In the genomic region with DNA sequence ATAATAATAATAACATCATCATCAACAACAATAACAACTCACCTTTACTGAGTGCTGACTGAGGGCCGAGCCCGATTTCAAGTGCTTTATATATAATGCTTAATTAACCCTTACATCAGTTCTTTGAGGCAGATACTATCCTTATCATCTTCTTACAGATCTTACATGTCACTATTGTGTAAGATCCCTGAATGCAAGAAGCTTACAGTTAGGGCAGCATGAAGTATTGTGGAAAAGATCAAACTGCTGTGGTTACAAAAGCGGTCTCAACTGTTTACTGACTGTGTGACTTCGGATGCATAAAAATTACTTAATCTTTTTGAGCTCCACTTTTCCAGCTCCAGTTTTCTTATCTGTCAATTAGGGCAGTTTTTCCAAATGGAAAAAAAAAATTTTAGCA, we compare ENCODE assay signal across 10 cellular contexts. TPM values are rescaled to one million over a fixed set of nuclear protein-coding genes. Genes with fewer than 3 reads are reported as not detected.
DNase-seq lines count a peak whose midpoint lies in the region; ATAC-seq, FAIRE-seq and TF ChIP-seq lines count a peak whose summit lies in the region.
"Had no signal": no experiment of that assay in that cellular context is flagged by ENCODE, and none has a peak within 500 bp of the region (broad histone marks: within the 10 kb centered on the region; RNA-seq: fewer than 3 reads in every experiment).

No MANE protein-coding gene starts in this region.

- no peak overlapping the region for H3K27ac ChIP-seq in HepG2 (ENCODE audit: extremely low read length, insufficient read depth, low read length)
- H3K27ac ChIP-seq in right lobe of liver: no peak overlapping the region
- no peak overlapping the region for H3K27ac ChIP-seq in astrocyte (ENCODE audit: low read depth, low read length)

- DNase-seq in HepG2 (ENCODE audit: low spot score) (no peak), right lobe of liver (no peak), astrocyte (ENCODE audit: low read depth) (no peak), mesothelial cell of epicardium (ENCODE audit: low spot score in 2 of 2, unreplicated experiment in 2 of 2) (no peak), A172 (ENCODE audit: low spot score) (no peak), NCI-H187 (lab: John Stamatoyannopoulos, UW) (no peak)
- DNase-seq in effector CD8-positive, alpha-beta T cell (lab: John Stamatoyannopoulos, UW): no peak
- DNase-seq in activated CD4-positive, alpha-beta T cell treated with anti-CD3 and anti-CD28 coated beads, Interleukin-2, amount 50 U/mL, for 4 hours: no peak
- DNase-seq: activated CD4-positive, CD25-positive, alpha-beta regulatory T cell; NCI-H2171 had no signal

- H3K27me3 Mint-ChIP-seq in astrocyte (ENCODE audit: low read depth, unreplicated experiment) (no peaks in the 10 kb centered on the region), mesothelial cell of epicardium (ENCODE audit: low read depth) (no peaks in the 10 kb centered on the region)

- H3K9me3 Mint-ChIP-seq in astrocyte (ENCODE audit: unreplicated experiment) (no peaks in the 10 kb centered on the region), mesothelial cell of epicardium (no peaks in the 10 kb centered on the region)

- H3K4me1 Mint-ChIP-seq in astrocyte (ENCODE audit: low read depth, unreplicated experiment) (peaks cover 43% of the 10 kb centered on the region), mesothelial cell of epicardium (peaks cover 32% of the 10 kb centered on the region)

- TF ChIP-seq POLR2A in HepG2 (IDR thresholded peaks at IDR 0.05; ENCODE audit: insufficient read depth in 1 of 2, low read depth in 2 of 2, low read length in 2 of 2): no peak
- no peak for TF ChIP-seq POLR2A in right lobe of liver (IDR thresholded peaks at IDR 0.05)

- peaks cover 26 to 56% of the 10 kb centered on the region in 2 experiments for H3K36me3 ChIP-seq in HepG2 (replicated peaks in 1 of 2; ENCODE audit: control insufficient read depth in 1 of 2, insufficient read depth in 2 of 2, low read length in 2 of 2)
- peaks cover 0 to 3% (median 0%) of the 10 kb centered on the region in 4 donors for H3K36me3 ChIP-seq in right lobe of liver
- peaks cover 8% of the 10 kb centered on the region for H3K36me3 ChIP-seq in astrocyte (ENCODE audit: insufficient read depth, low read length)

- no peaks in the 10 kb centered on the region; a peak in 1 of 5 replicates for H3K27me3 ChIP-seq in HepG2 (ENCODE audit: control insufficient read depth in 1 of 2, insufficient read depth in 2 of 2, low read length in 2 of 2)
- H3K27me3 ChIP-seq in right lobe of liver: no peaks in the 10 kb centered on the region
- H3K27me3 ChIP-seq in astrocyte (ENCODE audit: insufficient read depth, low read length): no peaks in the 10 kb centered on the region

- TF ChIP-seq EP300 in HepG2 (IDR thresholded peaks at IDR 0.05; ENCODE audit: low read depth in 2 of 2, low read length in 2 of 2) (no peak), HepG2 (CRISPR knock-in tag; IDR thresholded peaks at IDR 0.05; ENCODE audit: borderline replicate concordance) (no peak)

- POLR2A ChIA-PET in HepG2 (lab: Yijun Ruan, JAX): interaction anchor here (1.6 to 4.5 kb wide), 2 partner anchors 8 to 21 kb away, joined by 7 to 55 read pairs; a partner anchor contains a TSS

- H4K20me1 ChIP-seq in HepG2 (ENCODE audit: insufficient read depth, low read length) (no peaks in the 10 kb centered on the region), astrocyte (ENCODE audit: insufficient read depth, low read length) (peaks cover 32% of the 10 kb centered on the region)

- H3K27ac Mint-ChIP-seq in astrocyte (ENCODE audit: unreplicated experiment): no peak overlapping the region
- peak overlapping the region; percentile 21 for H3K27ac Mint-ChIP-seq in mesothelial cell of epicardium

- FAIRE-seq in HepG2 (lab: Jason Lieb, UNC): no peak
- FAIRE-seq in astrocyte (lab: Jason Lieb, UNC): no peak

- no peak for TF ChIP-seq CTCF in HepG2 (CRISPR knock-in tag; IDR thresholded peaks at IDR 0.05)
- TF ChIP-seq CTCF in right lobe of liver (IDR thresholded peaks at IDR 0.05): no peak
- TF ChIP-seq CTCF in astrocyte (IDR thresholded peaks at IDR 0.05; ENCODE audit: insufficient read depth, low read depth, low read length): no peak
- TF ChIP-seq CTCF in mesothelial cell of epicardium (IDR thresholded peaks at IDR 0.05; ENCODE audit: unreplicated experiment): no peak

- ATAC-seq in HepG2 (no peak), right lobe of liver (no peak)

- H3K9me3 ChIP-seq in HepG2 (ENCODE audit: low read length) (no peaks in the 10 kb centered on the region), right lobe of liver (no peaks in the 10 kb centered on the region), astrocyte (ENCODE audit: insufficient read depth, low read depth, low read length) (no peaks in the 10 kb centered on the region)

- H3K4me2 ChIP-seq in HepG2 (ENCODE audit: low read depth, low read length): no peak overlapping the region
- H3K4me2 ChIP-seq in astrocyte (ENCODE audit: low read length): peak overlapping the region; percentile 22

- H3K4me3 ChIP-seq in HepG2 (replicated peaks in 1 of 3; ENCODE audit: insufficient read depth in 1 of 3, low read depth in 2 of 3, low read length in 3 of 3) (no peak overlapping the region), right lobe of liver (no peak overlapping the region), astrocyte (ENCODE audit: insufficient read depth, low read depth, low read length) (no peak overlapping the region)

- CTCF ChIA-PET in HepG2 (lab: Yijun Ruan, JAX; ENCODE audit: low intra/inter-chr PET ratio, low total read pairs): no interaction called here

- intact Hi-C loops in HepG2 (cut with micrococcal nuclease; ENCODE audit: unreplicated experiment): no loop called here
- intact Hi-C loops in right lobe of liver (cut with DNase I): loop anchor here in 1 of 2 donors (10.0 kb wide), 1 partner anchor 206 kb away; a partner anchor contains a TSS

- H3K9ac ChIP-seq in HepG2 (ENCODE audit: insufficient read depth, low read depth, low read length) (no peak overlapping the region), astrocyte (ENCODE audit: low read length) (no peak overlapping the region)

- no TSS peak for BruUV-seq in HepG2 (replicated peaks; lab: Mats Ljungman, UMichigan)

- H3K4me1 ChIP-seq in HepG2 (ENCODE audit: insufficient read depth, low read length) (peaks cover 56% of the 10 kb centered on the region), right lobe of liver (no peaks in the 10 kb centered on the region), astrocyte (ENCODE audit: insufficient read depth, low read length) (peaks cover 20% of the 10 kb centered on the region)

- H2AFZ ChIP-seq in HepG2 (ENCODE audit: low read length): no peak overlapping the region
- no peak overlapping the region for H2AFZ ChIP-seq in astrocyte (ENCODE audit: low read depth, low read length)

- H3K36me3 Mint-ChIP-seq in astrocyte (ENCODE audit: low read depth, unreplicated experiment) (peaks cover 11% of the 10 kb centered on the region), mesothelial cell of epicardium (peaks cover 7% of the 10 kb centered on the region)

- WGBS in HepG2 (ENCODE audit: low lambda C conversion rate): 90% methylated on average over 4 of the region's 4 CpGs
- WGBS in right lobe of liver (ENCODE audit: insufficient coverage, low coverage, low lambda C conversion rate, missing lambda C conversion rate): 29% methylated on average over 4 of the region's 4 CpGs

- no peak overlapping the region for H3K4me3 Mint-ChIP-seq in astrocyte (ENCODE audit: unreplicated experiment)
- no peak overlapping the region for H3K4me3 Mint-ChIP-seq in mesothelial cell of epicardium

- TF ChIP-seq RAD21 in HepG2 (CRISPR knock-in tag; IDR thresholded peaks at IDR 0.05): no peak

- peaks cover 26% of the 10 kb centered on the region for H3K79me2 ChIP-seq in HepG2 (ENCODE audit: insufficient read depth, low read length)
- peaks cover 42% of the 10 kb centered on the region for H3K79me2 ChIP-seq in astrocyte (ENCODE audit: insufficient read depth, low read length)

- in situ Hi-C loops in HepG2 (cut with HindIII; ENCODE audit: extremely low pct_ligation_motif_present, low pct_unique_long_range_greater_than_20kb): no loop called here

RNA-seq across cellular contexts. Expression of a gene that starts 3.3 kb away (rescaled TPM):
- total RNA-seq in HepG2 (2016; rRNA removed; fragmentation: Illumina TruSeq; extraction: Trizol) (143 TPM in 2 replicates), right lobe of liver (10 to 100 TPM; 38.2 to 51.6 (median 43.3) TPM), astrocyte (348 and 413 TPM in 2 replicates), mesothelial cell of epicardium (211 to 222 TPM (median 211 TPM) in 3 replicates)
- total RNA-seq in HepG2 (2016; cell fraction: cytosol; rRNA removed; fragmentation: Illumina TruSeq; extraction: Trizol; ENCODE audit: low read depth): 24.4 TPM in 2 replicates
- total RNA-seq in HepG2 (2016; cell fraction: insoluble cytoplasmic fraction; rRNA removed; fragmentation: Illumina TruSeq; extraction: Trizol): 138 and 149 TPM in 2 replicates
- 70.2 and 74.6 TPM in 2 replicates for total RNA-seq in HepG2 (2016; cell fraction: membrane; rRNA removed; fragmentation: Illumina TruSeq; extraction: Trizol)
- 56.8 and 74.7 TPM in 2 replicates for total RNA-seq in HepG2 (2016; cell fraction: nucleus; rRNA removed; fragmentation: Illumina TruSeq; extraction: Trizol)
- polyA plus RNA-seq in HepG2 (2011; rRNA removed): 197 and 205 TPM in 2 replicates
- polyA plus RNA-seq in HepG2 (2011; cell fraction: cytosol; rRNA removed): 221 and 226 TPM in 2 replicates
- polyA plus RNA-seq in HepG2 (2011; cell fraction: nucleus; rRNA removed): 88.7 and 112 TPM in 2 replicates
- polyA plus RNA-seq in HepG2 (2012): 197 and 317 TPM in 2 replicates
- 29.4 and 32.0 TPM in 2 replicates for polyA plus RNA-seq in HepG2 (2016; cell fraction: cytosol; fragmentation: Illumina TruSeq; extraction: Trizol; ENCODE audit: low read depth)
- 166 and 198 TPM in 2 replicates for polyA plus RNA-seq in HepG2 (2016; cell fraction: insoluble cytoplasmic fraction; fragmentation: Illumina TruSeq; extraction: Trizol; ENCODE audit: low read depth)
- 66.7 and 68.9 TPM in 2 replicates for polyA plus RNA-seq in HepG2 (2016; cell fraction: membrane; fragmentation: Illumina TruSeq; extraction: Trizol; ENCODE audit: low read depth)
- polyA plus RNA-seq in HepG2 (2016; cell fraction: nucleus; fragmentation: Illumina TruSeq; extraction: Trizol; ENCODE audit: insufficient read depth, low read depth): 103 and 122 TPM in 2 replicates
- polyA minus RNA-seq in HepG2 (2011; rRNA and poly(A)+ RNA removed; ENCODE audit: low replicate concordance): 175 and 518 TPM in 2 replicates
- polyA minus RNA-seq in HepG2 (2011; cell fraction: cytosol; rRNA and poly(A)+ RNA removed): 239 and 287 TPM in 2 replicates
- 56.7 and 73.2 TPM in 2 replicates for polyA minus RNA-seq in HepG2 (2011; cell fraction: nucleus; rRNA and poly(A)+ RNA removed)
- total RNA-seq in A172 (2014; rRNA removed; shearing (Covaris generic)): 362 and 414 TPM in 2 replicates

RNA-seq across cellular contexts. Expression of a gene that starts 6.1 kb away (rescaled TPM):
- 0.11 TPM in 2 replicates for total RNA-seq in HepG2 (2016; rRNA removed; fragmentation: Illumina TruSeq; extraction: Trizol)
- total RNA-seq in HepG2 (2016; cell fraction: cytosol; rRNA removed; fragmentation: Illumina TruSeq; extraction: Trizol; ENCODE audit: low read depth): 0.09 and 0.20 TPM in 2 replicates
- 0.04 and 0.16 TPM in 2 replicates for total RNA-seq in HepG2 (2016; cell fraction: insoluble cytoplasmic fraction; rRNA removed; fragmentation: Illumina TruSeq; extraction: Trizol)
- total RNA-seq in HepG2 (2016; cell fraction: membrane; rRNA removed; fragmentation: Illumina TruSeq; extraction: Trizol): 0.14 and 0.19 TPM in 2 replicates
- not detected in 2 replicates for total RNA-seq in HepG2 (2016; cell fraction: nucleus; rRNA removed; fragmentation: Illumina TruSeq; extraction: Trizol)
- polyA plus RNA-seq in HepG2 (2011; rRNA removed): 0.04 and 0.05 TPM in 2 replicates
- polyA plus RNA-seq in HepG2 (2011; cell fraction: cytosol; rRNA removed): 0.01 and 0.06 TPM in 2 replicates
- polyA plus RNA-seq in HepG2 (2011; cell fraction: nucleus; rRNA removed): 0.05 and 0.11 TPM in 2 replicates
- not detected in 2 replicates for polyA plus RNA-seq in HepG2 (2012)
- polyA plus RNA-seq in HepG2 (2016; cell fraction: cytosol; fragmentation: Illumina TruSeq; extraction: Trizol; ENCODE audit: low read depth): 0.20 and 0.24 TPM in 2 replicates
- polyA plus RNA-seq in HepG2 (2016; cell fraction: insoluble cytoplasmic fraction; fragmentation: Illumina TruSeq; extraction: Trizol; ENCODE audit: low read depth): 0.10 and 0.17 TPM in 2 replicates
- 0.16 and 0.21 TPM in 2 replicates for polyA plus RNA-seq in HepG2 (2016; cell fraction: membrane; fragmentation: Illumina TruSeq; extraction: Trizol; ENCODE audit: low read depth)
- 0.11 TPM in 2 replicates for polyA plus RNA-seq in HepG2 (2016; cell fraction: nucleus; fragmentation: Illumina TruSeq; extraction: Trizol; ENCODE audit: insufficient read depth, low read depth)
- polyA minus RNA-seq in HepG2 (2011; rRNA and poly(A)+ RNA removed; ENCODE audit: low replicate concordance): 0.04 and 0.05 TPM in 2 replicates
- polyA minus RNA-seq in HepG2 (2011; cell fraction: cytosol; rRNA and poly(A)+ RNA removed): not detected in 2 replicates
- polyA minus RNA-seq in HepG2 (2011; cell fraction: nucleus; rRNA and poly(A)+ RNA removed): not detected in 2 replicates
- 1 to 10 TPM in 2 of 6 experiments, under 1 TPM in 4; 0.09 to 3.3 (median 0.64) TPM for total RNA-seq in right lobe of liver
- total RNA-seq in astrocyte: 1.3 and 2.3 TPM in 2 replicates
- total RNA-seq in mesothelial cell of epicardium: 7.6 to 8.7 TPM (median 8.7 TPM) in 3 replicates
- 0.05 TPM in 1 of 2 replicates, not detected in the other for total RNA-seq in A172 (2014; rRNA removed; shearing (Covaris generic))

RNA-seq across cellular contexts. Expression of a gene that starts 12.3 kb away (rescaled TPM):
- total RNA-seq in HepG2 (2016; rRNA removed; fragmentation: Illumina TruSeq; extraction: Trizol) (38.1 and 40.2 TPM in 2 replicates), right lobe of liver (10 to 100 TPM; 14.1 to 23.3 (median 18.1) TPM), astrocyte (60.5 and 72.8 TPM in 2 replicates), mesothelial cell of epicardium (5.6 to 6.3 TPM (median 5.9 TPM) in 3 replicates)
- 15.0 and 17.1 TPM in 2 replicates for total RNA-seq in HepG2 (2016; cell fraction: cytosol; rRNA removed; fragmentation: Illumina TruSeq; extraction: Trizol; ENCODE audit: low read depth)
- total RNA-seq in HepG2 (2016; cell fraction: insoluble cytoplasmic fraction; rRNA removed; fragmentation: Illumina TruSeq; extraction: Trizol): 40.0 and 42.7 TPM in 2 replicates
- total RNA-seq in HepG2 (2016; cell fraction: membrane; rRNA removed; fragmentation: Illumina TruSeq; extraction: Trizol): 17.3 and 20.7 TPM in 2 replicates
- total RNA-seq in HepG2 (2016; cell fraction: nucleus; rRNA removed; fragmentation: Illumina TruSeq; extraction: Trizol): 20.1 and 24.5 TPM in 2 replicates
- 28.9 and 33.5 TPM in 2 replicates for polyA plus RNA-seq in HepG2 (2011; rRNA removed)
- 41.0 and 41.7 TPM in 2 replicates for polyA plus RNA-seq in HepG2 (2011; cell fraction: cytosol; rRNA removed)
- 39.4 and 53.8 TPM in 2 replicates for polyA plus RNA-seq in HepG2 (2011; cell fraction: nucleus; rRNA removed)
- polyA plus RNA-seq in HepG2 (2012): 15.3 and 21.4 TPM in 2 replicates
- polyA plus RNA-seq in HepG2 (2016; cell fraction: cytosol; fragmentation: Illumina TruSeq; extraction: Trizol; ENCODE audit: low read depth): 8.4 and 11.2 TPM in 2 replicates
- polyA plus RNA-seq in HepG2 (2016; cell fraction: insoluble cytoplasmic fraction; fragmentation: Illumina TruSeq; extraction: Trizol; ENCODE audit: low read depth): 41.9 and 42.2 TPM in 2 replicates
- 15.1 and 18.7 TPM in 2 replicates for polyA plus RNA-seq in HepG2 (2016; cell fraction: membrane; fragmentation: Illumina TruSeq; extraction: Trizol; ENCODE audit: low read depth)
- 35.2 and 38.8 TPM in 2 replicates for polyA plus RNA-seq in HepG2 (2016; cell fraction: nucleus; fragmentation: Illumina TruSeq; extraction: Trizol; ENCODE audit: insufficient read depth, low read depth)
- polyA minus RNA-seq in HepG2 (2011; rRNA and poly(A)+ RNA removed; ENCODE audit: low replicate concordance): 35.6 and 37.0 TPM in 2 replicates
- 6.3 and 8.2 TPM in 2 replicates for polyA minus RNA-seq in HepG2 (2011; cell fraction: cytosol; rRNA and poly(A)+ RNA removed)
- polyA minus RNA-seq in HepG2 (2011; cell fraction: nucleus; rRNA and poly(A)+ RNA removed): 12.6 and 20.0 TPM in 2 replicates
- 79.5 and 84.2 TPM in 2 replicates for total RNA-seq in A172 (2014; rRNA removed; shearing (Covaris generic))

RNA-seq across cellular contexts. Expression of a gene that starts 20.7 kb away (rescaled TPM):
- total RNA-seq in HepG2 (2016; rRNA removed; fragmentation: Illumina TruSeq; extraction: Trizol): 1,585 and 1,854 TPM in 2 replicates
- 2,474 and 2,700 TPM in 2 replicates for total RNA-seq in HepG2 (2016; cell fraction: cytosol; rRNA removed; fragmentation: Illumina TruSeq; extraction: Trizol; ENCODE audit: low read depth)
- 1,612 and 2,027 TPM in 2 replicates for total RNA-seq in HepG2 (2016; cell fraction: insoluble cytoplasmic fraction; rRNA removed; fragmentation: Illumina TruSeq; extraction: Trizol)
- 3,431 and 3,586 TPM in 2 replicates for total RNA-seq in HepG2 (2016; cell fraction: membrane; rRNA removed; fragmentation: Illumina TruSeq; extraction: Trizol)
- total RNA-seq in HepG2 (2016; cell fraction: nucleus; rRNA removed; fragmentation: Illumina TruSeq; extraction: Trizol): 594 and 641 TPM in 2 replicates
- 5,537 and 5,840 TPM in 2 replicates for polyA plus RNA-seq in HepG2 (2011; rRNA removed)
- 5,862 and 7,129 TPM in 2 replicates for polyA plus RNA-seq in HepG2 (2011; cell fraction: cytosol; rRNA removed)
- 1,636 and 1,825 TPM in 2 replicates for polyA plus RNA-seq in HepG2 (2011; cell fraction: nucleus; rRNA removed)
- 3,706 and 5,933 TPM in 2 replicates for polyA plus RNA-seq in HepG2 (2012)
- 4,996 and 5,283 TPM in 2 replicates for polyA plus RNA-seq in HepG2 (2016; cell fraction: cytosol; fragmentation: Illumina TruSeq; extraction: Trizol; ENCODE audit: low read depth)
- polyA plus RNA-seq in HepG2 (2016; cell fraction: insoluble cytoplasmic fraction; fragmentation: Illumina TruSeq; extraction: Trizol; ENCODE audit: low read depth): 3,163 and 3,539 TPM in 2 replicates
- polyA plus RNA-seq in HepG2 (2016; cell fraction: membrane; fragmentation: Illumina TruSeq; extraction: Trizol; ENCODE audit: low read depth): 5,583 and 6,010 TPM in 2 replicates
- polyA plus RNA-seq in HepG2 (2016; cell fraction: nucleus; fragmentation: Illumina TruSeq; extraction: Trizol; ENCODE audit: insufficient read depth, low read depth): 1,621 and 1,722 TPM in 2 replicates
- 2,855 and 3,130 TPM in 2 replicates for polyA minus RNA-seq in HepG2 (2011; rRNA and poly(A)+ RNA removed; ENCODE audit: low replicate concordance)
- polyA minus RNA-seq in HepG2 (2011; cell fraction: cytosol; rRNA and poly(A)+ RNA removed): 813 and 904 TPM in 2 replicates
- 526 and 829 TPM in 2 replicates for polyA minus RNA-seq in HepG2 (2011; cell fraction: nucleus; rRNA and poly(A)+ RNA removed)
- total RNA-seq in right lobe of liver: 100 to 1,000 TPM; 229 to 528 (median 316) TPM
- 993 and 1,032 TPM in 2 replicates for total RNA-seq in astrocyte
- total RNA-seq in mesothelial cell of epicardium: 1,019 to 1,067 TPM (median 1,060 TPM) in 3 replicates
- 1,148 and 1,169 TPM in 2 replicates for total RNA-seq in A172 (2014; rRNA removed; shearing (Covaris generic))

RNA-seq across cellular contexts. Expression of a gene that starts 38.6 kb away (rescaled TPM):
- total RNA-seq in HepG2 (2016; rRNA removed; fragmentation: Illumina TruSeq; extraction: Trizol) (9.4 and 10.3 TPM in 2 replicates), right lobe of liver (1 to 10 TPM; 3.6 to 5.1 (median 4.6) TPM), astrocyte (13.2 and 13.8 TPM in 2 replicates), mesothelial cell of epicardium (13.1 to 13.9 TPM (median 13.2 TPM) in 3 replicates)
- total RNA-seq in HepG2 (2016; cell fraction: cytosol; rRNA removed; fragmentation: Illumina TruSeq; extraction: Trizol; ENCODE audit: low read depth): 0.91 and 1.2 TPM in 2 replicates
- 8.5 and 10.4 TPM in 2 replicates for total RNA-seq in HepG2 (2016; cell fraction: insoluble cytoplasmic fraction; rRNA removed; fragmentation: Illumina TruSeq; extraction: Trizol)
- 4.6 and 5.0 TPM in 2 replicates for total RNA-seq in HepG2 (2016; cell fraction: membrane; rRNA removed; fragmentation: Illumina TruSeq; extraction: Trizol)
- total RNA-seq in HepG2 (2016; cell fraction: nucleus; rRNA removed; fragmentation: Illumina TruSeq; extraction: Trizol): 8.3 and 10.3 TPM in 2 replicates
- 11.4 and 14.0 TPM in 2 replicates for polyA plus RNA-seq in HepG2 (2011; rRNA removed)
- 5.1 and 5.2 TPM in 2 replicates for polyA plus RNA-seq in HepG2 (2011; cell fraction: cytosol; rRNA removed)
- polyA plus RNA-seq in HepG2 (2011; cell fraction: nucleus; rRNA removed): 16.7 and 21.1 TPM in 2 replicates
- polyA plus RNA-seq in HepG2 (2012): 6.6 and 10.4 TPM in 2 replicates
- 0.78 and 0.85 TPM in 2 replicates for polyA plus RNA-seq in HepG2 (2016; cell fraction: cytosol; fragmentation: Illumina TruSeq; extraction: Trizol; ENCODE audit: low read depth)
- 7.7 and 8.6 TPM in 2 replicates for polyA plus RNA-seq in HepG2 (2016; cell fraction: insoluble cytoplasmic fraction; fragmentation: Illumina TruSeq; extraction: Trizol; ENCODE audit: low read depth)
- 2.0 and 2.1 TPM in 2 replicates for polyA plus RNA-seq in HepG2 (2016; cell fraction: membrane; fragmentation: Illumina TruSeq; extraction: Trizol; ENCODE audit: low read depth)
- 11.4 and 11.5 TPM in 2 replicates for polyA plus RNA-seq in HepG2 (2016; cell fraction: nucleus; fragmentation: Illumina TruSeq; extraction: Trizol; ENCODE audit: insufficient read depth, low read depth)
- polyA minus RNA-seq in HepG2 (2011; rRNA and poly(A)+ RNA removed; ENCODE audit: low replicate concordance): 23.4 and 27.0 TPM in 2 replicates
- 5.7 and 6.1 TPM in 2 replicates for polyA minus RNA-seq in HepG2 (2011; cell fraction: cytosol; rRNA and poly(A)+ RNA removed)
- 17.3 and 20.8 TPM in 2 replicates for polyA minus RNA-seq in HepG2 (2011; cell fraction: nucleus; rRNA and poly(A)+ RNA removed)
- total RNA-seq in A172 (2014; rRNA removed; shearing (Covaris generic)): 7.4 and 8.5 TPM in 2 replicates
